ENCODE assay signal across 22 cellular contexts in genomic region chr6:361411-362132, GRCh38. TPM values are rescaled to one million over a fixed set of nuclear protein-coding genes. Genes with fewer than 3 reads are reported as not detected.
A peak's percentile ranks its signal among the peaks of the same experiment; 100 is the strongest.
DNase-seq lines count a peak whose midpoint lies in the region; ATAC-seq, FAIRE-seq and TF ChIP-seq lines count a peak whose summit lies in the region.
"Had no signal": no experiment of that assay in that cellular context is flagged by ENCODE, and none has a peak within 500 bp of the region (broad histone marks: within the 10 kb centered on the region; RNA-seq: fewer than 3 reads in every experiment).

No MANE protein-coding gene starts in this region.

- in situ Hi-C loops in K562 (cut with MboI) = no loop called here

- H3K9ac ChIP-seq in OCI-LY1 (ENCODE audit: low read length) (peak overlapping the region; percentile 53), K562 (ENCODE audit: insufficient read depth in 1 of 2, low read depth in 2 of 2, low read length in 2 of 2) (no peak overlapping the region), liver (ENCODE audit: low read depth in 1 of 2, low read length in 2 of 2) (no peak overlapping the region)
- H3K9ac ChIP-seq: GM23248 had no signal

- DNase-seq in K562 (ENCODE audit: extremely low read depth in 1 of 4, low spot score in 3 of 4) (no peak), H4 (ENCODE audit: low spot score) (no peak), NCI-H524 treated with DMSO at 0.1 percent for 48 hours (lab: John Stamatoyannopoulos, UW) (no peak), erythroblast (lab: John Stamatoyannopoulos, UW) (no peak)
- DNase-seq: BE2C, DMS53, EL, GF-D8, GM23248, KBM-7, MM.1S, NCI-H1048, NCI-H1417 treated with DMSO at 0.1 percent for 48 hours, NCI-H187, NCI-H2107, NCI-H774 had no signal

- no peaks in the 10 kb centered on the region for H3K9me3 ChIP-seq in OCI-LY1 (ENCODE audit: low read length)
- H3K9me3 ChIP-seq in K562 (replicated peaks; ENCODE audit: control insufficient read depth, insufficient read depth, low read depth, low read length) = no peaks in the 10 kb centered on the region
- peaks cover 0 to 8% (median 3%) of the 10 kb centered on the region in 4 donors for H3K9me3 ChIP-seq in liver (ENCODE audit: control insufficient read depth in 4 of 4, low read length in 3 of 4)

- ATAC-seq in K562 = no peak
- no peak for ATAC-seq in stimulated activated memory B cell treated with anti-CD40 and anti-IgM and Interleukin-4, amounts not matched to agents 10 μg/mL and 1 μg/mL and 100 μg/mL, for 72 hours
- ATAC-seq: A549 had no signal

- no peaks in the 10 kb centered on the region for H3K27me3 Mint-ChIP-seq in stimulated activated memory B cell treated with anti-CD40 and anti-IgM and Interleukin-4, amounts not matched to agents 10 μg/mL and 1 μg/mL and 100 μg/mL, for 72 hours

- no peak overlapping the region for H3K4me3 Mint-ChIP-seq in stimulated activated memory B cell treated with anti-CD40 and anti-IgM and Interleukin-4, amounts not matched to agents 10 μg/mL and 1 μg/mL and 100 μg/mL, for 72 hours

- H3K4me1 ChIP-seq in OCI-LY1 (ENCODE audit: insufficient read depth, low read length, severe bottlenecking) (peaks cover 91% of the 10 kb centered on the region), K562 (replicated peaks in 1 of 2; ENCODE audit: control insufficient read depth in 2 of 2, insufficient read depth in 2 of 2, low read length in 2 of 2) (0 out of 5 replicates have a peak, but pooled peaks cover 0 to 2% of the 10 kb centered on the region in 2 experiments), liver (ENCODE audit: control insufficient read depth in 4 of 4, insufficient read depth in 4 of 4, low read length in 3 of 4) (peaks cover 2 to 6% (median 5%) of the 10 kb centered on the region in 4 donors)
- H3K4me1 ChIP-seq: A549, BE2C, HAP-1 had no signal

- POLR2A ChIA-PET in K562 (lab: Yijun Ruan, JAX) = interaction anchor here (0.9 to 1.3 kb wide), 3 partner anchors 10 to 49 kb away, joined by 3 read pairs; no protein-coding TSS in a partner anchor

- H3F3A ChIP-seq in OCI-LY1 (ENCODE audit: insufficient read depth, low read length) = peaks cover 4% of the 10 kb centered on the region; the same call in 1 of the 2 replicates

- no TSS peak for BruUV-seq in K562 (replicated peaks; lab: Mats Ljungman, UMichigan)

- 5% methylated on average over 16 of the region's 16 CpGs for WGBS in K562 (ENCODE audit: insufficient coverage, low coverage, missing lambda C conversion rate)
- 67% methylated on average over 16 of the region's 16 CpGs for WGBS in liver

- H3K36me3 ChIP-seq in OCI-LY1 (ENCODE audit: insufficient read depth, low read length) (no peaks in the 10 kb centered on the region), K562 (ENCODE audit: control insufficient read depth, insufficient read depth, low read length) (no peaks in the 10 kb centered on the region), liver (ENCODE audit: control insufficient read depth in 4 of 4, insufficient read depth in 3 of 4, low read depth in 1 of 4, low read length in 3 of 4) (no peaks in the 10 kb centered on the region)
- H3K36me3 ChIP-seq: BE2C, HAP-1 had no signal

- H2AFZ ChIP-seq in OCI-LY1 (ENCODE audit: low read length) (no peak overlapping the region), K562 (ENCODE audit: low read depth, low read length) (no peak overlapping the region)
- H2AFZ ChIP-seq: GM23248 had no signal

- peak overlapping the region; percentile 97 for H3K27ac Mint-ChIP-seq in stimulated activated memory B cell treated with anti-CD40 and anti-IgM and Interleukin-4, amounts not matched to agents 10 μg/mL and 1 μg/mL and 100 μg/mL, for 72 hours

- TF ChIP-seq CTCF in OCI-LY1 (IDR thresholded peaks at IDR 0.05; ENCODE audit: low read length) (no peak), K562 (IDR thresholded peaks at IDR 0.05 in 2 of 3, conservative IDR thresholded peaks at IDR 0.05 in 1 of 3; ENCODE audit: insufficient read depth in 2 of 3, low read depth in 1 of 3, low read length in 3 of 3) (no peak), liver (IDR thresholded peaks at IDR 0.05; ENCODE audit: low read depth, low read length, missing input control) (no peak)

- no peak for TF ChIP-seq EP300 in K562 (IDR thresholded peaks at IDR 0.05; ENCODE audit: low read length)

- CTCF ChIA-PET in K562 (lab: Yijun Ruan, JAX; ENCODE audit: low intra/inter-chr PET ratio) = no interaction called here

- peaks cover 82% of the 10 kb centered on the region for H3K4me1 Mint-ChIP-seq in stimulated activated memory B cell treated with anti-CD40 and anti-IgM and Interleukin-4, amounts not matched to agents 10 μg/mL and 1 μg/mL and 100 μg/mL, for 72 hours

- H4K20me1 ChIP-seq in OCI-LY1 (ENCODE audit: insufficient read depth, low read length) (no peaks in the 10 kb centered on the region), K562 (replicated peaks; ENCODE audit: control insufficient read depth, insufficient read depth, low read length) (no peaks in the 10 kb centered on the region; the same call in 1 of the 2 replicates)

- no peaks in the 10 kb centered on the region for H3K27me3 ChIP-seq in OCI-LY1 (ENCODE audit: insufficient read depth, low read length)
- peaks cover 67 to 88% of the 10 kb centered on the region in 2 experiments for H3K27me3 ChIP-seq in K562 (ENCODE audit: control insufficient read depth in 2 of 2, insufficient read depth in 2 of 2, low read length in 2 of 2)
- no peaks in the 10 kb centered on the region for H3K27me3 ChIP-seq in liver (ENCODE audit: control insufficient read depth in 4 of 4, insufficient read depth in 4 of 4, low read length in 3 of 4)

- no peaks in the 10 kb centered on the region for H3K9me2 ChIP-seq in OCI-LY1 (ENCODE audit: low read depth, low read length)

- TF ChIP-seq POLR2A in K562 (conservative IDR thresholded peaks at IDR 0.05) (no peak), erythroblast (IDR thresholded peaks at IDR 0.05; ENCODE audit: low read length) (no peak)

- no peak for FAIRE-seq in K562 (lab: Jason Lieb, UNC)
- FAIRE-seq: A549, D721Med had no signal

- H3K27ac ChIP-seq in OCI-LY1 (ENCODE audit: low read depth, low read length, poor library complexity, severe bottlenecking) = peak overlapping the region; percentile 97
- H3K27ac ChIP-seq in K562 (ENCODE audit: extremely low read depth, low read depth, low read length) = no peak overlapping the region
- peak overlapping the region in 1 of 2 donors; percentile 4 for H3K27ac ChIP-seq in liver (ENCODE audit: low read depth in 1 of 2, low read length in 2 of 2)
- H3K27ac ChIP-seq: A549, GM23248 had no signal

- no peak for TF ChIP-seq RAD21 in K562 (CRISPR knock-in tag; conservative IDR thresholded peaks at IDR 0.05 in 1 of 2, IDR thresholded peaks at IDR 0.05 in 1 of 2)
- TF ChIP-seq RAD21 in liver (IDR thresholded peaks at IDR 0.05) = no peak

- intact Hi-C loops in K562 (cut with micrococcal nuclease) = loop anchor here (5.0 kb wide), 1 partner anchor 144 kb away; no protein-coding TSS in a partner anchor

- no peaks in the 10 kb centered on the region for H3K79me2 ChIP-seq in OCI-LY1 (ENCODE audit: insufficient read depth, low read length)
- H3K79me2 ChIP-seq in K562 (ENCODE audit: control insufficient read depth, insufficient read depth, low read length) = no peaks in the 10 kb centered on the region

- peaks cover 5% of the 10 kb centered on the region for H3K9me3 Mint-ChIP-seq in stimulated activated memory B cell treated with anti-CD40 and anti-IgM and Interleukin-4, amounts not matched to agents 10 μg/mL and 1 μg/mL and 100 μg/mL, for 72 hours

- H3K4me3 ChIP-seq in OCI-LY1 (ENCODE audit: low read depth, low read length, poor library complexity, severe bottlenecking) = no peak overlapping the region
- H3K4me3 ChIP-seq in K562 = no peak overlapping the region
- no peak overlapping the region for H3K4me3 ChIP-seq in liver (ENCODE audit: low read depth in 1 of 3, low read length in 3 of 3)
- H3K4me3 ChIP-seq: A549, GM23248, HAP-1 had no signal

- H3K36me3 Mint-ChIP-seq in stimulated activated memory B cell treated with anti-CD40 and anti-IgM and Interleukin-4, amounts not matched to agents 10 μg/mL and 1 μg/mL and 100 μg/mL, for 72 hours = peaks cover 24% of the 10 kb centered on the region

- H3K9me1 ChIP-seq in K562 (ENCODE audit: control insufficient read depth, insufficient read depth, low read length) = no peaks in the 10 kb centered on the region

- peak overlapping the region; percentile 50 for H3K4me2 ChIP-seq in OCI-LY1 (ENCODE audit: low read length)
- no peak overlapping the region for H3K4me2 ChIP-seq in K562 (ENCODE audit: insufficient read depth, low read length)
- H3K4me2 ChIP-seq: A549 had no signal

TF ChIP-seq in K562, 482 proteins besides CTCF, POLR2A, EP300 and RAD21 (continues in another document):
- TF ChIP-seq THRAP3 (IDR thresholded peaks at IDR 0.05; ENCODE audit: borderline replicate concordance) (no peak), EZH2 (IDR thresholded peaks at IDR 0.05; ENCODE audit: borderline replicate concordance, low read depth, low read length) (0 out of 2 replicates have a peak, but pooled peaks have one; percentile 58), KAT8 (IDR thresholded peaks at IDR 0.05; ENCODE audit: low read depth) (no peak)

TF ChIP-seq in liver, 16 proteins besides CTCF, POLR2A, EP300 and RAD21 (continues in another document):
- TF ChIP-seq TAF1 (conservative IDR thresholded peaks at IDR 0.05) (no peak), FOXA1 (IDR thresholded peaks at IDR 0.05) (no peak)

RNA-seq across cellular contexts. Expression of gene IRF4, which starts 30.0 kb away (rescaled TPM):
- total RNA-seq in K562 (2011; cell fraction: chromatin; rRNA removed; ENCODE audit: low replicate concordance) = not detected in 2 replicates
- total RNA-seq in K562 (2011; cell fraction: nucleolus; rRNA removed) = not detected in 2 replicates
- not detected in 2 replicates for total RNA-seq in K562 (2011; cell fraction: nucleoplasm; rRNA removed)
- 0.09 TPM in 1 of 2 replicates, not detected in the other for total RNA-seq in K562 (2014; rRNA removed)
- not detected in 2 replicates for total RNA-seq in K562 (2014; rRNA removed; fragmentation: Illumina TruSeq; extraction: Trizol)
- total RNA-seq in K562 (2015; rRNA removed; fragmentation: Illumina TruSeq; extraction: Trizol) = not detected in 2 replicates
- 0.33 and 1.3 TPM in 2 replicates for total RNA-seq in K562 (2021)
- polyA plus RNA-seq in K562 (2011; rRNA removed) = 0.03 TPM in 1 of 2 replicates, not detected in the other
- 0.32 TPM in 1 of 2 replicates, not detected in the other for polyA plus RNA-seq in K562 (2011; cell fraction: cytosol; rRNA removed)
- not detected in 2 replicates for polyA plus RNA-seq in K562 (2011; cell fraction: nucleus; rRNA removed)
- 0.06 and 0.12 TPM in 2 replicates for polyA plus RNA-seq in K562 (2012)
- polyA plus RNA-seq in K562 (2014; fragmentation: Illumina TruSeq; extraction: Trizol) = 0.46 TPM in 1 of 2 replicates, not detected in the other
- polyA plus RNA-seq in K562 (2014; fragmentation: Nextera tagmentation; extraction: Ambion mirVana) = not detected
- 0.05 TPM in 1 of 2 replicates, not detected in the other for polyA plus RNA-seq in K562 (2014; rRNA removed)
- 0.04 and 0.78 TPM in 2 replicates for polyA minus RNA-seq in K562 (2011; rRNA and poly(A)+ RNA removed)
- not detected in 2 replicates for polyA minus RNA-seq in K562 (2011; cell fraction: cytosol; rRNA and poly(A)+ RNA removed)
- not detected in 2 replicates for polyA minus RNA-seq in K562 (2011; cell fraction: nucleus; rRNA and poly(A)+ RNA removed)
- 1 to 10 TPM; 1.0 to 1.2 TPM for total RNA-seq in liver
- polyA plus RNA-seq in liver = 1 to 10 TPM in 1 of 2 donors, under 1 TPM in 1; 0.68 to 1.6 TPM
- total RNA-seq in H4 (2014; rRNA removed; shearing (Covaris generic)) = not detected in 2 replicates
- total RNA-seq: GM23248 had no signal
